In genomic region chr6:37099442-37099841, GRCh38 we compare ENCODE assay signal across 19 cellular contexts.
DNase-seq lines count a peak whose midpoint lies in the region; ATAC-seq and TF ChIP-seq lines count a peak whose summit lies in the region.
"Had no signal": no experiment of that assay in that cellular context is flagged by ENCODE, and none has a peak within 500 bp of the region (broad histone marks: within the 10 kb centered on the region; RNA-seq: fewer than 3 reads in every experiment).

No MANE protein-coding gene starts in this region.

- peak overlapping the region; percentile 17 for H3K27ac Mint-ChIP-seq in type B pancreatic cell
- H3K27ac Mint-ChIP-seq: activated CD8-positive, alpha-beta T cell treated with anti-CD3 and anti-CD28 coated beads for 36 hours; activated naive CD4-positive, alpha-beta T cell treated with anti-CD3 and anti-CD28 coated beads, Interleukin-2, amount 50 U/mL, for 72 hours had no signal

- H3K4me3 ChIP-seq in PC-9 (no peak overlapping the region), right cardiac atrium (ENCODE audit: low read length) (no peak overlapping the region), osteoblast (ENCODE audit: insufficient read depth, low read length) (no peak overlapping the region)
- H3K4me3 ChIP-seq: HAP-1, thyroid gland had no signal

- H3K9me3 ChIP-seq in PC-9 (ENCODE audit: insufficient read depth, low read depth): no peaks in the 10 kb centered on the region
- no peaks in the 10 kb centered on the region for H3K9me3 ChIP-seq in right cardiac atrium (ENCODE audit: control insufficient read depth, low read length)
- no peaks in the 10 kb centered on the region for H3K9me3 ChIP-seq in osteoblast (ENCODE audit: low read depth, low read length)
- H3K9me3 ChIP-seq: HAP-1, thyroid gland had no signal

- peaks cover 36% of the 10 kb centered on the region for H3F3A ChIP-seq in PC-9 (ENCODE audit: insufficient read depth, low read depth)

- no peak for ATAC-seq in right cardiac atrium
- ATAC-seq: activated CD8-positive, alpha-beta T cell treated with anti-CD3 and anti-CD28 coated beads for 36 hours; activated naive CD4-positive, alpha-beta T cell treated with anti-CD3 and anti-CD28 coated beads, Interleukin-2, amount 50 U/mL, for 72 hours; activated T-cell treated with anti-CD3 and anti-CD28 coated beads, Interleukin-2, amount 50 U/mL, for 4 hours had no signal

- H3K27ac ChIP-seq in PC-9 (peak overlapping the region; percentile 19; the same call in 1 of the 2 replicates), epithelial cell of prostate (peak overlapping the region; percentile 13), right cardiac atrium (ENCODE audit: low read length) (no peak overlapping the region), osteoblast (ENCODE audit: low read depth, low read length) (no peak overlapping the region)
- H3K27ac ChIP-seq: thyroid gland had no signal

- H3K4me3 Mint-ChIP-seq in type B pancreatic cell: no peak overlapping the region
- H3K4me3 Mint-ChIP-seq: activated CD8-positive, alpha-beta T cell treated with anti-CD3 and anti-CD28 coated beads for 36 hours; activated T-cell treated with anti-CD3 and anti-CD28 coated beads, Interleukin-2, amount 50 U/mL, for 4 hours had no signal

- H3K4me1 Mint-ChIP-seq in type B pancreatic cell (ENCODE audit: unreplicated experiment): peaks cover 31% of the 10 kb centered on the region

- peaks cover 54% of the 10 kb centered on the region for H3K4me1 ChIP-seq in PC-9 (replicated peaks; ENCODE audit: insufficient read depth)
- peaks cover 6% of the 10 kb centered on the region for H3K4me1 ChIP-seq in right cardiac atrium (ENCODE audit: control insufficient read depth, insufficient read depth, low read length)
- peaks cover 14% of the 10 kb centered on the region for H3K4me1 ChIP-seq in osteoblast (ENCODE audit: insufficient read depth, low read length)

- POLR2A ChIA-PET in PC-9 (lab: Charles Lee; ENCODE audit: unreplicated experiment): no interaction called here

- no peak overlapping the region for H2AFZ ChIP-seq in PC-9
- H2AFZ ChIP-seq in osteoblast (ENCODE audit: low read length): no peak overlapping the region

- H3K4me2 ChIP-seq in PC-9: no peak overlapping the region
- H3K4me2 ChIP-seq in osteoblast (ENCODE audit: insufficient read depth, low read length): no peak overlapping the region

- CTCF ChIA-PET in PC-9 (lab: Charles Lee): no interaction called here

- no peaks in the 10 kb centered on the region for H3K9me2 ChIP-seq in PC-9 (ENCODE audit: insufficient read depth)

- no peaks in the 10 kb centered on the region for H3K79me2 ChIP-seq in PC-9 (ENCODE audit: low read depth)
- H3K79me2 ChIP-seq in osteoblast (ENCODE audit: insufficient read depth, low read length): no peaks in the 10 kb centered on the region

- no peaks in the 10 kb centered on the region for H3K36me3 ChIP-seq in PC-9 (ENCODE audit: low read depth)
- H3K36me3 ChIP-seq in osteoblast (ENCODE audit: insufficient read depth, low read length): no peaks in the 10 kb centered on the region
- H3K36me3 ChIP-seq: HAP-1, thyroid gland had no signal

- no TSS peak for BruUV-seq in PC-9 (replicated peaks; lab: Mats Ljungman, UMichigan)

- intact Hi-C loops in PC-9 (cut with micrococcal nuclease; ENCODE audit: unreplicated experiment): no loop called here
- intact Hi-C loops in right cardiac atrium (cut with DNase I): no loop called here

- no peaks in the 10 kb centered on the region for H3K36me3 Mint-ChIP-seq in type B pancreatic cell
- H3K36me3 Mint-ChIP-seq: activated naive CD4-positive, alpha-beta T cell treated with anti-CD3 and anti-CD28 coated beads, Interleukin-2, amount 50 U/mL, for 72 hours had no signal

- DNase-seq in SIG-M5 treated with dmso at 0.1 percent for 504 hours (lab: John Stamatoyannopoulos, UW; ENCODE audit: unreplicated experiment) (peak; percentile 25), SIG-M5 (lab: John Stamatoyannopoulos, UW) (no peak), PC-9 (peak in 1 of 2 experiments; percentile 72), epithelial cell of prostate (ENCODE audit: low read depth, low spot score) (no peak), type B pancreatic cell (ENCODE audit: extremely low spot score, unreplicated experiment) (no peak), right cardiac atrium (no peak), Kasumi-1 (lab: John Stamatoyannopoulos, UW) (no peak), osteoblast (ENCODE audit: insufficient read length, low spot score, missing footprints) (no peak)
- DNase-seq: 8988T; activated CD8-positive, alpha-beta T cell treated with anti-CD3 and anti-CD28 coated beads for 36 hours; activated T-cell treated with anti-CD3 and anti-CD28 coated beads, Interleukin-2, amount 50 U/mL, for 4 hours; dermis blood vessel endothelial cell; DMS79; NCI-H2029; NCI-H524 treated with DMSO at 0.1 percent for 48 hours; SW 1271; thyroid gland had no signal

- H3K27me3 Mint-ChIP-seq in type B pancreatic cell: no peaks in the 10 kb centered on the region
- H3K27me3 Mint-ChIP-seq: activated CD8-positive, alpha-beta T cell treated with anti-CD3 and anti-CD28 coated beads for 36 hours had no signal

- H4K20me1 ChIP-seq in PC-9 (ENCODE audit: insufficient read depth) (no peaks in the 10 kb centered on the region), osteoblast (ENCODE audit: insufficient read depth, low read length) (no peaks in the 10 kb centered on the region)

- TF ChIP-seq CTCF in PC-9 (conservative IDR thresholded peaks at IDR 0.05): no peak
- TF ChIP-seq CTCF in type B pancreatic cell (conservative IDR thresholded peaks at IDR 0.05): no peak
- TF ChIP-seq CTCF in osteoblast (IDR thresholded peaks at IDR 0.05; ENCODE audit: extremely low read depth, low read depth, low read length): no peak

- H3K9me3 Mint-ChIP-seq in type B pancreatic cell: no peaks in the 10 kb centered on the region
- H3K9me3 Mint-ChIP-seq: activated CD8-positive, alpha-beta T cell treated with anti-CD3 and anti-CD28 coated beads for 36 hours; activated naive CD4-positive, alpha-beta T cell treated with anti-CD3 and anti-CD28 coated beads, Interleukin-2, amount 50 U/mL, for 72 hours; activated T-cell treated with anti-CD3 and anti-CD28 coated beads, Interleukin-2, amount 50 U/mL, for 4 hours had no signal

- WGBS in right cardiac atrium: 58% methylated on average over 2 of the region's 2 CpGs

- H3K27me3 ChIP-seq in PC-9 (ENCODE audit: insufficient read depth, low read depth): no peaks in the 10 kb centered on the region
- no peaks in the 10 kb centered on the region for H3K27me3 ChIP-seq in right cardiac atrium (ENCODE audit: control insufficient read depth, insufficient read depth)
- H3K27me3 ChIP-seq in osteoblast (ENCODE audit: insufficient read depth, low read length): no peaks in the 10 kb centered on the region
- H3K27me3 ChIP-seq: thyroid gland had no signal

Comparison
In these comparisons a context has a peak if more than half of its experiments do, and no peak if none do; other contexts are left out.
1. H3K27ac ChIP-seq: peak in PC-9 (single experiment) and epithelial cell of prostate (single experiment); none in right cardiac atrium (single experiment) and osteoblast (single experiment).